In genomic region chr5:179837076-179838011, GRCh38 we compare ENCODE assay signal across 1 cellular context.
A peak's percentile ranks its signal among the peaks of the same experiment; 100 is the strongest.
TF ChIP-seq lines count a peak whose summit lies in the region.

No MANE protein-coding gene starts in this region.

TF ChIP-seq in K562, 482 proteins besides CTCF, POLR2A, EP300 and RAD21 (continued from another document and continues in another):
- TF ChIP-seq TRIM25 (IDR thresholded peaks at IDR 0.05; ENCODE audit: borderline replicate concordance) (no peak), NR2C1 (IDR thresholded peaks at IDR 0.05) (no peak), NR2C1 (tag; IDR thresholded peaks at IDR 0.05) (no peak), PYGO2 (tag; IDR thresholded peaks at IDR 0.05) (no peak), CREB1 (IDR thresholded peaks at IDR 0.05) (no peak), CREB1 (CRISPR knock-in tag; IDR thresholded peaks at IDR 0.05) (no peak), MTA3 (IDR thresholded peaks at IDR 0.05; ENCODE audit: borderline replicate concordance) (no peak), FOXP1 (CRISPR knock-in tag; IDR thresholded peaks at IDR 0.05) (no peak), MAFG (tag; conservative IDR thresholded peaks at IDR 0.05) (0 out of 2 replicates have a peak, but pooled peaks have one; percentile 7), SIX5 (IDR thresholded peaks at IDR 0.05; ENCODE audit: borderline replicate concordance in 1 of 2, insufficient read depth in 1 of 2, low read depth in 1 of 2, low read length in 2 of 2) (no peak), U2AF2 (optimal IDR thresholded peaks at IDR 0.05; ENCODE audit: low read depth, low read length) (no peak), TFAP4 (CRISPR knock-in tag; IDR thresholded peaks at IDR 0.05; ENCODE audit: borderline replicate concordance) (peak; percentile 4; the same call in 1 of the 2 replicates), ZFPM2 (CRISPR knock-in tag; IDR thresholded peaks at IDR 0.05) (no peak), IRF1 (CRISPR knock-in tag; IDR thresholded peaks at IDR 0.05; ENCODE audit: borderline replicate concordance) (no peak), ZNF740 (CRISPR knock-in tag; IDR thresholded peaks at IDR 0.05) (no peak), ZNF740 (tag; IDR thresholded peaks at IDR 0.05) (no peak), ZBTB11 (CRISPR knock-in tag; IDR thresholded peaks at IDR 0.05) (no peak), ZNF217 (CRISPR knock-in tag; IDR thresholded peaks at IDR 0.05) (no peak), EWSR1 (IDR thresholded peaks at IDR 0.05; ENCODE audit: borderline replicate concordance, low read depth, partially characterized antibody) (peak; percentile 13), ZNF408 (CRISPR knock-in tag; IDR thresholded peaks at IDR 0.05; ENCODE audit: low read depth) (no peak), CBX8 (IDR thresholded peaks at IDR 0.05; ENCODE audit: borderline replicate concordance, extremely low read depth, low read depth, low read length, poor library complexity, severe bottlenecking) (no peak), ZNF586 (CRISPR knock-in tag; conservative IDR thresholded peaks at IDR 0.05) (0 out of 2 replicates have a peak, but pooled peaks have one; percentile 29), PML (IDR thresholded peaks at IDR 0.05; ENCODE audit: low read length) (0 out of 2 replicates have a peak, but pooled peaks have one; percentile 4), HBP1 (CRISPR knock-in tag; IDR thresholded peaks at IDR 0.05) (peak; percentile 68; the same call in 1 of the 2 replicates), HDAC6 (IDR thresholded peaks at IDR 0.05; ENCODE audit: low read depth, low read length) (no peak), NFXL1 (CRISPR knock-in tag; IDR thresholded peaks at IDR 0.05) (0 out of 2 replicates have a peak, but pooled peaks have one; percentile 61), POLR3A (IDR thresholded peaks at IDR 0.05; ENCODE audit: borderline replicate concordance, extremely low read depth, insufficient read depth, insufficient read length) (no peak), ATF3 (IDR thresholded peaks at IDR 0.05) (no peak; the same call in 1 of the 2 replicates), ATF3 (CRISPR knock-in tag; conservative IDR thresholded peaks at IDR 0.05) (no peak), CREB3 (tag; conservative IDR thresholded peaks at IDR 0.05; ENCODE audit: low read depth) (no peak), ZNF41 (CRISPR knock-in tag; conservative IDR thresholded peaks at IDR 0.05) (0 out of 2 replicates have a peak, but pooled peaks have one; percentile 42), POLR2H (tag; IDR thresholded peaks at IDR 0.05; ENCODE audit: low read depth) (peak; percentile 2; the same call in 1 of the 2 replicates), GABPA (tag; conservative IDR thresholded peaks at IDR 0.05; ENCODE audit: low read depth) (no peak), TEAD2 (tag; IDR thresholded peaks at IDR 0.05) (no peak), ZMIZ1 (IDR thresholded peaks at IDR 0.05; ENCODE audit: low read depth in 2 of 2, low read length in 2 of 2) (no peak), ZNF124 (CRISPR knock-in tag; IDR thresholded peaks at IDR 0.05) (no peak), THRB (CRISPR knock-in tag; conservative IDR thresholded peaks at IDR 0.05) (0 out of 2 replicates have a peak, but pooled peaks have one; percentile 29), NEUROD1 (IDR thresholded peaks at IDR 0.05; ENCODE audit: borderline replicate concordance, low read depth, low read length, partially characterized antibody) (no peak), MLX (CRISPR knock-in tag; conservative IDR thresholded peaks at IDR 0.05) (0 out of 4 replicates have a peak, but pooled peaks of 1 of the 2 experiments have one; percentile 10), WHSC1 (IDR thresholded peaks at IDR 0.05; ENCODE audit: low read length) (no peak), OTX1 (CRISPR knock-in tag; IDR thresholded peaks at IDR 0.05) (no peak), ZNF143 (CRISPR knock-in tag; IDR thresholded peaks at IDR 0.05) (no peak), PKNOX1 (IDR thresholded peaks at IDR 0.05) (peak; percentile 62; the same call in 1 of the 2 replicates), ZNF224 (CRISPR knock-in tag; IDR thresholded peaks at IDR 0.05) (no peak), POLR2B (IDR thresholded peaks at IDR 0.05; ENCODE audit: low read depth, partially characterized antibody) (peak; percentile 10), NCOR1 (IDR thresholded peaks at IDR 0.05) (no peak), ATF1 (CRISPR knock-in tag; IDR thresholded peaks at IDR 0.05) (no peak), ATF1 (tag; IDR thresholded peaks at IDR 0.05) (no peak), CHD1 (IDR thresholded peaks at IDR 0.05; ENCODE audit: low read length) (no peak)
